ENCODE assay signal across 8 cellular contexts in the genomic region with DNA sequence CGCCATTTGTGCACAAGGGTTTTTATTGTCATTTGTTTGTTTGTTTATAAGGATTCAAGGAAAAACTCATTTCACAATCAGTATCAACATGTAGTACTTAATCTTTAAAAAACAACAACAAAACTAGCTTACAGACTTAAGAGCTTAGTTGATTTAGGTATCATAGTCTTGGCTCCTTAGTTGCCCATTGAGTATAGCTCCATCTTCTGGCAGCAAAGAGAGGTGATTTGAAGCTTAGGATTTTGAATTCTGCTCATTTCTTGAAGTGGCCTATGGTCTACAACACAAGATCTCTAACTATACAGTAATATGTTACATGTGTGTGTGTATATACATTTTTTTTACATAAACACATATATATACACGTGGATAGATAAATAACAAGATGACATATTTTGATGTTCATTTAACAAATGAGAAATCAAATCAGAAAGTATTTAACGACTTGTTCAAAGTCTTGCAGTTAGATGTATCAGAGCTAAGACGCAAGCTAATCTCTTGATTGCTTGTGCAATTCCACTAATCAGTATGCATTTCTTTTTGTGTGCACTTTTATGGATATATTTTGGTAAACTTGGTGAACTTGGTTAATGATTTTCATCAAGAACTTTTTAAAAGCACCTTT.
DNase-seq lines count a peak whose midpoint lies in the region; ATAC-seq, FAIRE-seq and TF ChIP-seq lines count a peak whose summit lies in the region.

No MANE protein-coding gene starts in this region.

- H3K9me3 ChIP-seq in pancreas, result no peaks in the 10 kb centered on the region

- H3K27ac ChIP-seq in pancreas, result no peak overlapping the region

- peak in 3 of 4 donors; percentile 23 to 52 (median 49) for TF ChIP-seq CTCF in pancreas (IDR thresholded peaks at IDR 0.05)

- peaks cover 5% of the 10 kb centered on the region for H3K9me3 Mint-ChIP-seq in activated CD4-positive, alpha-beta T cell treated with anti-CD3 and anti-CD28 coated beads for 36 hours (ENCODE audit: low read depth)

- peaks cover 27% of the 10 kb centered on the region for H3K4me1 Mint-ChIP-seq in activated CD4-positive, alpha-beta T cell treated with anti-CD3 and anti-CD28 coated beads for 36 hours

- no peaks in the 10 kb centered on the region for H3K36me3 ChIP-seq in pancreas

- intact Hi-C loops in activated CD4-positive, alpha-beta T cell treated with anti-CD3 and anti-CD28 coated beads for 36 hours (cut with DNase I, micrococcal nuclease), result loop anchor here (1.0 to 5.0 kb wide), 6 partner anchors 21 to 442 kb away; no protein-coding TSS in a partner anchor
- intact Hi-C loops in pancreas (cut with DNase I), result loop anchor here in 1 of 3 donors (10.0 kb wide), 1 partner anchor 392 kb away; no protein-coding TSS in a partner anchor

- no peak overlapping the region for H3K4me3 ChIP-seq in pancreas

- ATAC-seq in activated CD4-positive, alpha-beta T cell treated with anti-CD3 and anti-CD28 coated beads for 36 hours, result peak; percentile 75
- peak; percentile 72 to 94 (median 86) for ATAC-seq in pancreas
- ATAC-seq in GM18868 (IDR thresholded peaks at IDR 0.05; ENCODE audit: unreplicated experiment), result no peak

- no peak overlapping the region for H3K4me3 Mint-ChIP-seq in activated CD4-positive, alpha-beta T cell treated with anti-CD3 and anti-CD28 coated beads for 36 hours

- CTCF ChIA-PET in activated CD4-positive, alpha-beta T cell treated with anti-CD3 and anti-CD28 coated beads for 36 hours (lab: Charles Lee), result interaction anchor here (0.5 to 4.6 kb wide), 60 partner anchors 9 to 563 kb away, joined by 3 to 61 read pairs (median 5); no protein-coding TSS in a partner anchor

- H3K36me3 Mint-ChIP-seq in activated CD4-positive, alpha-beta T cell treated with anti-CD3 and anti-CD28 coated beads for 36 hours (ENCODE audit: low read depth), result peaks cover 12% of the 10 kb centered on the region

- H3K4me1 ChIP-seq in pancreas, result no peaks in the 10 kb centered on the region

- 73 to 78% methylated on average over 4 of the region's 4 CpGs for WGBS in pancreas, 2 donors

- FAIRE-seq in pancreas (lab: Jason Lieb, UNC), result peak; percentile 73

- no peaks in the 10 kb centered on the region for H3K27me3 ChIP-seq in pancreas

- no peaks in the 10 kb centered on the region for H3K27me3 Mint-ChIP-seq in activated CD4-positive, alpha-beta T cell treated with anti-CD3 and anti-CD28 coated beads for 36 hours

- POLR2A ChIA-PET in activated CD4-positive, alpha-beta T cell treated with anti-CD3 and anti-CD28 coated beads for 36 hours (lab: Charles Lee), result interaction anchor here (0.6 to 0.9 kb wide), 4 partner anchors 25 to 390 kb away, joined by 3 to 4 read pairs (median 3); no protein-coding TSS in a partner anchor

- H3K27ac Mint-ChIP-seq in activated CD4-positive, alpha-beta T cell treated with anti-CD3 and anti-CD28 coated beads for 36 hours, result no peak overlapping the region

- no peak for DNase-seq in activated CD4-positive, alpha-beta T cell treated with anti-CD3 and anti-CD28 coated beads for 36 hours
- DNase-seq in activated CD4-positive, alpha-beta T cell treated with anti-CD3 and anti-CD28 coated beads for 4 hours, result no peak
- DNase-seq in M059J (ENCODE audit: low read depth), result peak; percentile 32
- peak; percentile 26 for DNase-seq in SKM-1 treated with dmso at 0.1 percent for 144 hours (lab: John Stamatoyannopoulos, UW; ENCODE audit: unreplicated experiment)
- peak; percentile 63 for DNase-seq in fibroblast of gingiva (ENCODE audit: low read depth)
- DNase-seq in pancreas, result no peak
- DNase-seq in globus pallidus (ENCODE audit: low spot score), result no peak

Comparison
In these comparisons a context has a peak if more than half of its experiments do, and no peak if none do; other contexts are left out.
1. DNase-seq: peak in M059J (single experiment), SKM-1 treated with dmso at 0.1 percent for 144 hours (single experiment) and fibroblast of gingiva (single experiment); none in activated CD4-positive, alpha-beta T cell treated with anti-CD3 and anti-CD28 coated beads for 36 hours (single experiment), activated CD4-positive, alpha-beta T cell treated with anti-CD3 and anti-CD28 coated beads for 4 hours (0 of 2), pancreas (0 of 6) and globus pallidus (single experiment).